ENCODE assay signal across 11 cellular contexts in genomic region chr1:203128691-203129500, GRCh38. TPM values are rescaled to one million over a fixed set of nuclear protein-coding genes. Genes with fewer than 3 reads are reported as not detected.
DNase-seq lines count a peak whose midpoint lies in the region; ATAC-seq, FAIRE-seq and TF ChIP-seq lines count a peak whose summit lies in the region.
"Had no signal": no experiment of that assay in that cellular context is flagged by ENCODE, and none has a peak within 500 bp of the region (broad histone marks: within the 10 kb centered on the region; RNA-seq: fewer than 3 reads in every experiment).

No MANE protein-coding gene starts in this region.

- H3K27me3 ChIP-seq in H9 (ENCODE audit: insufficient read depth, low read length) = no peaks in the 10 kb centered on the region; the same call in 1 of the 2 replicates
- H3K27me3 ChIP-seq in astrocyte (ENCODE audit: insufficient read depth, low read length) = peaks cover 4% of the 10 kb centered on the region
- peaks cover 35% of the 10 kb centered on the region for H3K27me3 ChIP-seq in iPS-18a (ENCODE audit: control insufficient read depth, insufficient read depth, low read length)
- peaks cover 37% of the 10 kb centered on the region for H3K27me3 ChIP-seq in gastroesophageal sphincter
- H3K27me3 ChIP-seq in sigmoid colon = peaks cover 0 to 19% (median 18%) of the 10 kb centered on the region in 3 donors

- peak; percentile 26 for DNase-seq in H9
- no peak for DNase-seq in astrocyte (ENCODE audit: low read depth)
- no peak for DNase-seq in skeletal muscle cell (ENCODE audit: low read depth)
- DNase-seq in GM10248 (ENCODE audit: extremely low spot score) = no peak
- no peak for DNase-seq in germinal center (ENCODE audit: low spot score)
- no peak for DNase-seq in sigmoid colon
- DNase-seq: naive B cell had no signal

- H3K36me3 Mint-ChIP-seq in H9 (ENCODE audit: insufficient read depth in 1 of 3, low read depth in 3 of 3) = no peaks in the 10 kb centered on the region
- H3K36me3 Mint-ChIP-seq in astrocyte (ENCODE audit: low read depth, unreplicated experiment) = peaks cover 3% of the 10 kb centered on the region
- H3K36me3 Mint-ChIP-seq: activated naive CD4-positive, alpha-beta T cell treated with anti-CD3 and anti-CD28 coated beads, Interleukin-2, amount 50 U/mL, for 24 hours had no signal

- H3K4me1 Mint-ChIP-seq in H9 (peaks cover 29 to 46% of the 10 kb centered on the region in 2 experiments), astrocyte (ENCODE audit: low read depth, unreplicated experiment) (peaks cover 19% of the 10 kb centered on the region)

- H3K4me1 ChIP-seq in H9 (ENCODE audit: insufficient read depth, low read length) (peaks cover 2% of the 10 kb centered on the region; the same call in 1 of the 2 replicates), astrocyte (ENCODE audit: insufficient read depth, low read length) (peaks cover 11% of the 10 kb centered on the region), iPS-18a (ENCODE audit: control insufficient read depth, low read depth, low read length) (peaks cover 18% of the 10 kb centered on the region), gastroesophageal sphincter (peaks cover 0 to 46% (median 30%) of the 10 kb centered on the region in 3 donors), sigmoid colon (peaks cover 0 to 27% (median 24%) of the 10 kb centered on the region in 4 donors)

- no peak overlapping the region for H2BK5ac ChIP-seq in H9 (ENCODE audit: insufficient read length, low read length)

- H3K4me3 Mint-ChIP-seq in H9 = peak overlapping the region; percentile 62 to 83
- H3K4me3 Mint-ChIP-seq in astrocyte (ENCODE audit: unreplicated experiment) = peak overlapping the region; percentile 80
- H3K4me3 Mint-ChIP-seq: activated naive CD4-positive, alpha-beta T cell treated with anti-CD3 and anti-CD28 coated beads, Interleukin-2, amount 50 U/mL, for 24 hours had no signal

- H3K9me3 Mint-ChIP-seq in H9 = no peaks in the 10 kb centered on the region; a peak in 1 of 5 replicates
- H3K9me3 Mint-ChIP-seq in astrocyte (ENCODE audit: unreplicated experiment) = no peaks in the 10 kb centered on the region
- H3K9me3 Mint-ChIP-seq: activated naive CD4-positive, alpha-beta T cell treated with anti-CD3 and anti-CD28 coated beads, Interleukin-2, amount 50 U/mL, for 24 hours; naive B cell had no signal

- no peak overlapping the region for H3T11ph ChIP-seq in H9 (ENCODE audit: low read length)

- H4K5ac ChIP-seq in H9 (ENCODE audit: insufficient read length, low read depth, low read length) = no peak overlapping the region

- no peak for ATAC-seq in gastroesophageal sphincter

- H3K56ac ChIP-seq in H9 (ENCODE audit: insufficient read length, low read depth, low read length) = no peak overlapping the region

- no peak overlapping the region for H3K27ac Mint-ChIP-seq in H9
- H3K27ac Mint-ChIP-seq in astrocyte (ENCODE audit: unreplicated experiment) = no peak overlapping the region
- H3K27ac Mint-ChIP-seq: activated naive CD4-positive, alpha-beta T cell treated with anti-CD3 and anti-CD28 coated beads, Interleukin-2, amount 50 U/mL, for 24 hours had no signal

- H3K9me3 ChIP-seq in H9 (ENCODE audit: control insufficient read depth, low read depth, low read length) (no peaks in the 10 kb centered on the region), astrocyte (ENCODE audit: insufficient read depth, low read depth, low read length) (no peaks in the 10 kb centered on the region), iPS-18a (ENCODE audit: control insufficient read depth, low read depth, low read length) (no peaks in the 10 kb centered on the region), gastroesophageal sphincter (no peaks in the 10 kb centered on the region), sigmoid colon (no peaks in the 10 kb centered on the region)

- peak overlapping the region; percentile 60 for H3K4me2 ChIP-seq in H9 (ENCODE audit: insufficient read depth, insufficient read length, low read length)
- peak overlapping the region; percentile 88 for H3K4me2 ChIP-seq in astrocyte (ENCODE audit: low read length)

- H3K36me3 ChIP-seq in astrocyte (ENCODE audit: insufficient read depth, low read length) (no peaks in the 10 kb centered on the region), iPS-18a (ENCODE audit: control insufficient read depth, low read depth, low read length) (no peaks in the 10 kb centered on the region), gastroesophageal sphincter (no peaks in the 10 kb centered on the region), sigmoid colon (no peaks in the 10 kb centered on the region)

- H3K27me3 Mint-ChIP-seq in H9 (ENCODE audit: low read depth) (peaks cover 58% of the 10 kb centered on the region), astrocyte (ENCODE audit: low read depth, unreplicated experiment) (peaks cover 40% of the 10 kb centered on the region)

- no peak overlapping the region for H3K18ac ChIP-seq in H9 (ENCODE audit: insufficient read length, low read depth, low read length)

- no peak overlapping the region for H3K4ac ChIP-seq in H9 (ENCODE audit: low read depth, low read length)

- no peak for TF ChIP-seq CTCF in H9 (conservative IDR thresholded peaks at IDR 0.05)
- no peak for TF ChIP-seq CTCF in astrocyte (IDR thresholded peaks at IDR 0.05; ENCODE audit: insufficient read depth, low read depth, low read length)
- TF ChIP-seq CTCF in GM10248 (IDR thresholded peaks at IDR 0.05; ENCODE audit: control extremely low read depth, extremely low read depth, low read depth, missing control alignments) = no peak
- TF ChIP-seq CTCF in gastroesophageal sphincter (IDR thresholded peaks at IDR 0.05) = no peak
- TF ChIP-seq CTCF in sigmoid colon (IDR thresholded peaks at IDR 0.05) = no peak

- no peak overlapping the region for H2AK5ac ChIP-seq in H9 (ENCODE audit: insufficient read length, low read length)

- H2BK15ac ChIP-seq in H9 (ENCODE audit: low read depth, low read length) = no peak overlapping the region

- TF ChIP-seq POLR2A in gastroesophageal sphincter (IDR thresholded peaks at IDR 0.05) (no peak), sigmoid colon (IDR thresholded peaks at IDR 0.05) (no peak)

- POLR2A ChIA-PET in GM10248 (lab: Yijun Ruan, JAX) = no interaction called here

- H3K9ac ChIP-seq in H9 (ENCODE audit: extremely low read depth, insufficient read length, low read length) (no peak overlapping the region), astrocyte (ENCODE audit: low read length) (peak overlapping the region; percentile 12), iPS-18a (ENCODE audit: low read length) (no peak overlapping the region)

- H3K4me3 ChIP-seq in astrocyte (ENCODE audit: insufficient read depth, low read depth, low read length) = peak overlapping the region; percentile 61
- peak overlapping the region; percentile 61 for H3K4me3 ChIP-seq in iPS-18a (ENCODE audit: low read length)
- peak overlapping the region; percentile 44 for H3K4me3 ChIP-seq in skeletal muscle cell (ENCODE audit: low read depth, low read length)
- H3K4me3 ChIP-seq in gastroesophageal sphincter = peak overlapping the region in 1 of 2 donors; percentile 50
- peak overlapping the region in 2 of 4 donors; percentile 48 to 51 for H3K4me3 ChIP-seq in sigmoid colon

- no peak overlapping the region for H3K23ac ChIP-seq in H9 (ENCODE audit: insufficient read length, low read depth, low read length)

- H4K20me1 ChIP-seq in H9 (ENCODE audit: control insufficient read depth, insufficient read depth, insufficient read length) (no peaks in the 10 kb centered on the region), astrocyte (ENCODE audit: insufficient read depth, low read length) (peaks cover 10% of the 10 kb centered on the region)

- CTCF ChIA-PET in GM10248 (lab: Yijun Ruan, JAX) = interaction anchor here (1.2 to 1.9 kb wide), 3 partner anchors 11 to 89 kb away, joined by 3 to 8 read pairs (median 6); no protein-coding TSS in a partner anchor

- peaks cover 7% of the 10 kb centered on the region for H3K23me2 ChIP-seq in H9 (ENCODE audit: insufficient read length, low read depth, low read length, poor library complexity, severe bottlenecking)

- no peak for TF ChIP-seq EP300 in gastroesophageal sphincter (IDR thresholded peaks at IDR 0.05)
- TF ChIP-seq EP300 in sigmoid colon (IDR thresholded peaks at IDR 0.05) = no peak

- WGBS in H9 (ENCODE audit: extremely low coverage, insufficient read length, low lambda C conversion rate) = no CpG with 5 or more reads among the region's 29 CpGs
- 100% methylated on average over 1 of the region's 29 CpGs; no CpG with 5 or more reads in 1 of the 2 donors for WGBS in gastroesophageal sphincter (ENCODE audit: low coverage in 1 of 2), 2 donors
- 89 to 90% methylated on average over 29 of the region's 29 CpGs for WGBS in sigmoid colon, 2 donors

- H3K14ac ChIP-seq in H9 (ENCODE audit: insufficient read depth, low read length) = no peak overlapping the region

- H3K27ac ChIP-seq in H9 (ENCODE audit: insufficient read length, low read depth, low read length) (no peak overlapping the region), astrocyte (ENCODE audit: low read depth, low read length) (no peak overlapping the region), iPS-18a (ENCODE audit: low read length) (no peak overlapping the region), gastroesophageal sphincter (no peak overlapping the region), sigmoid colon (no peak overlapping the region)

- H2BK20ac ChIP-seq in H9 (ENCODE audit: low read depth, low read length, poor library complexity, severe bottlenecking) = no peak overlapping the region

- no peak overlapping the region for H2BK120ac ChIP-seq in H9 (ENCODE audit: low read depth, low read length, poor library complexity, severe bottlenecking)

- FAIRE-seq in astrocyte (lab: Jason Lieb, UNC) = no peak

- no peak overlapping the region for H4K8ac ChIP-seq in H9 (replicated peaks; ENCODE audit: insufficient read length, low read depth, low read length)

- no peak overlapping the region for H2AFZ ChIP-seq in H9 (ENCODE audit: low read length)
- H2AFZ ChIP-seq in astrocyte (ENCODE audit: low read depth, low read length) = no peak overlapping the region

- H3K79me2 ChIP-seq in H9 (ENCODE audit: insufficient read depth, low read length) (no peaks in the 10 kb centered on the region), astrocyte (ENCODE audit: insufficient read depth, low read length) (no peaks in the 10 kb centered on the region)

- intact Hi-C loops in sigmoid colon (cut with DNase I) = loop anchor here (5.0 kb wide), 1 partner anchor 43 kb away; no protein-coding TSS in a partner anchor

- no peak overlapping the region for H2BK12ac ChIP-seq in H9 (ENCODE audit: insufficient read length, low read depth, low read length)

- H3K79me1 ChIP-seq in H9 (ENCODE audit: insufficient read depth, low read depth, low read length, poor library complexity, severe bottlenecking) = no peaks in the 10 kb centered on the region

- H4K91ac ChIP-seq in H9 (ENCODE audit: insufficient read length, low read depth, low read length) = no peak overlapping the region

RNA-seq across cellular contexts. Expression of gene ADORA1, which starts 1.4 kb away (rescaled TPM):
- total RNA-seq in H9 (2021) (1.3 and 3.0 TPM in 2 replicates), astrocyte (2.2 and 5.7 TPM in 2 replicates), gastroesophageal sphincter (1 to 10 TPM in 1 of 4 donors, under 1 TPM in 3; 0.16 to 2.7 (median 0.33) TPM), sigmoid colon (1 to 10 TPM in 1 of 4 donors, under 1 TPM in 1, not detected in 2; 0.33 to 1.1 TPM)
- 1 to 10 TPM in 1 of 3 donors, under 1 TPM in 1, not detected in 1; 0.92 to 1.3 TPM for polyA plus RNA-seq in sigmoid colon

RNA-seq across cellular contexts. Expression of gene MYOG, which starts 43.1 kb away (rescaled TPM):
- total RNA-seq in H9 (2021) (not detected in 2 replicates), astrocyte (not detected in 2 replicates), gastroesophageal sphincter (under 1 TPM in 1 of 4 donors, not detected in 3; 0.35 TPM), sigmoid colon (not detected)
- not detected for polyA plus RNA-seq in sigmoid colon
- total RNA-seq: fibroblast of lung had no signal
- polyA plus RNA-seq: fibroblast of lung had no signal

RNA-seq across cellular contexts. Expression of gene MYBPH, which starts 46.7 kb away (rescaled TPM):
- total RNA-seq in H9 (2021) = not detected in 2 replicates
- total RNA-seq in astrocyte = not detected in 2 replicates
- total RNA-seq in gastroesophageal sphincter = not detected
- not detected for total RNA-seq in sigmoid colon
- polyA plus RNA-seq in sigmoid colon = not detected

RNA-seq across cellular contexts. Expression of gene CHI3L1, which starts 57.6 kb away (rescaled TPM):
- total RNA-seq in H9 (2021) (not detected in 2 replicates), astrocyte (0.20 and 0.34 TPM in 2 replicates), gastroesophageal sphincter (1 to 10 TPM in 3 of 4 donors, not detected in 1; 3.4 to 5.4 (median 5.0) TPM), sigmoid colon (1 to 10 TPM in 3 of 4 donors, not detected in 1; 2.2 to 9.1 (median 2.6) TPM)
- 10 to 100 TPM in 1 of 3 donors, 1 to 10 TPM in 2; 1.2 to 28.8 (median 4.9) TPM for polyA plus RNA-seq in sigmoid colon
